8 cellular contexts compared by ENCODE assay signal in the genomic region with DNA sequence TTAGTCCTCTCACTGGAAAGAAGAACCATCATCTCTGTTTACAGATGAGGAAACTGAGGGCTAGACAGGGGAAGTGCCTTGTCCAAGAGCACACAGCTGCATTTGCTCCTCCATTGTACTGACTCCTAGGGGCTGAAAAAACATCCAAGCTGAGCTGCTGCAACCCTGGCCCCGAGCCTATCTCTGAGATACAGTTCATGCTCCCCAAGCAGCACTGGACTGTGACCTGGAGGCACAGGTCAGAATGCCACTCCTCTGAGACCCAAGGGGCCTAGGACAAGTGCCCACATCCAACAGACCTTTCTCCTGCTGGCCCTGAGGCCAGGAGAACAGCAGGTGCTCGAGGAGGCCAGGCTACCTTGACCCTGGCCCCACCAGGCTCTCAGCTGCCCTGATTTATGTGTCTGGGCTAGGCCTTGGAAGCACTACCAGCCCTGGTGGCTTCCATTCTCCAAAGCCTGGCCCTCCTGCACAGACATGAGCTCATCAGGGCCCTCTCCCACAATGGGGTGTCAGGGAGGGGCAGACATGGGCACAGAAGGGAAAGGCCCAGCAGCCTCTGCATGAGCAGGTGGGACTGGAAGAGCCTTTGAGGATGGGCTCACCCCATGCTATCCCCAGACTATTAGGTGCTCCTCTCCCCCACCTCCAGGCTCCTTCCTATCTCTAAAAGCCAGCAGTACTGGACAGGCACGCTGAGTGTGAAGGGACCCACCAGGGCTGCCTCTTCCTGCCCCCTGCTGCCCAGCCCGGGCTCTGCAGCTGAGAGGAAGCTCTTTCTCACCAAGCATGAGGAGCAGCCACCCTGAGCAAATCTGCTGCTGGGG. TPM values are rescaled to one million over a fixed set of nuclear protein-coding genes. Genes with fewer than 3 reads are reported as not detected.
DNase-seq lines count a peak whose midpoint lies in the region; ATAC-seq and TF ChIP-seq lines count a peak whose summit lies in the region.

No MANE protein-coding gene starts in this region.

- no peaks in the 10 kb centered on the region for H3K9me3 ChIP-seq in endodermal cell (ENCODE audit: control insufficient read depth, low read length)
- no peaks in the 10 kb centered on the region for H3K9me3 ChIP-seq in thoracic aorta

- H3K36me3 Mint-ChIP-seq in activated CD8-positive, alpha-beta T cell treated with anti-CD3 and anti-CD28 coated beads for 36 hours (ENCODE audit: low read depth) = no peaks in the 10 kb centered on the region
- no peaks in the 10 kb centered on the region for H3K36me3 Mint-ChIP-seq in endodermal cell (ENCODE audit: low read depth)

- H3K4me1 ChIP-seq in endodermal cell (ENCODE audit: control insufficient read depth, insufficient read depth, low read length) (peaks cover 5% of the 10 kb centered on the region), thoracic aorta (ENCODE audit: control insufficient read depth in 1 of 2, low read depth in 2 of 2) (no peaks in the 10 kb centered on the region)

- ATAC-seq in activated CD8-positive, alpha-beta T cell treated with anti-CD3 and anti-CD28 coated beads for 36 hours = peak; percentile 92
- ATAC-seq in thoracic aorta (ENCODE audit: insufficient number of reproducible peaks, low FRiP score, low read depth) (no peak), HG02870 (IDR thresholded peaks at IDR 0.05; ENCODE audit: unreplicated experiment) (no peak)

- intact Hi-C loops in activated CD8-positive, alpha-beta T cell treated with anti-CD3 and anti-CD28 coated beads for 36 hours (cut with micrococcal nuclease) = no loop called here

- H3K27ac Mint-ChIP-seq in activated CD8-positive, alpha-beta T cell treated with anti-CD3 and anti-CD28 coated beads for 36 hours = no peak overlapping the region
- H3K27ac Mint-ChIP-seq in endodermal cell = no peak overlapping the region

- DNase-seq in AG04449 (ENCODE audit: low read depth, low spot score) (no peak), NCI-H446 (lab: John Stamatoyannopoulos, UW) (peak; percentile 57 to 62), endodermal cell (peak; percentile 94), midbrain (lab: John Stamatoyannopoulos, UW) (peak; percentile 45), thoracic aorta (ENCODE audit: low spot score) (no peak)
- DNase-seq in activated CD8-positive, alpha-beta T cell treated with anti-CD3 and anti-CD28 coated beads for 36 hours = peak; percentile 82

- CTCF ChIA-PET in AG04449 (lab: Yijun Ruan, JAX) = interaction anchor here (0.7 to 9.5 kb wide), 46 partner anchors 8 to 218 kb away, joined by 3 to 107 read pairs (median 6); partner anchors contain the start of genes ADGRB2, COL16A1, PEF1 and TINAGL1
- CTCF ChIA-PET in activated CD8-positive, alpha-beta T cell treated with anti-CD3 and anti-CD28 coated beads for 36 hours (lab: Charles Lee) = interaction anchor here (0.6 to 2.8 kb wide), 23 partner anchors 8 to 213 kb away, joined by 3 to 28 read pairs (median 5); partner anchors contain the start of gene ADGRB2

- H3K27me3 Mint-ChIP-seq in activated CD8-positive, alpha-beta T cell treated with anti-CD3 and anti-CD28 coated beads for 36 hours = peaks cover 2% of the 10 kb centered on the region
- H3K27me3 Mint-ChIP-seq in endodermal cell (ENCODE audit: insufficient read depth) = peaks cover 2% of the 10 kb centered on the region

- H3K27me3 ChIP-seq in endodermal cell (ENCODE audit: control insufficient read depth, insufficient read depth, low read length, poor library complexity, severe bottlenecking) = no peaks in the 10 kb centered on the region
- H3K27me3 ChIP-seq in thoracic aorta (replicated peaks; ENCODE audit: insufficient read depth) = no peaks in the 10 kb centered on the region

- no peak overlapping the region for H3K4me3 Mint-ChIP-seq in activated CD8-positive, alpha-beta T cell treated with anti-CD3 and anti-CD28 coated beads for 36 hours
- no peak overlapping the region for H3K4me3 Mint-ChIP-seq in endodermal cell

- 50 to 59% methylated on average over 2 to 4 of the region's 4 CpGs for WGBS in endodermal cell (ENCODE audit: insufficient coverage in 1 of 2, insufficient read length in 1 of 2), 2 experiments

- H3K36me3 ChIP-seq in endodermal cell (ENCODE audit: control insufficient read depth, insufficient read depth, low read length) = no peaks in the 10 kb centered on the region
- no peaks in the 10 kb centered on the region for H3K36me3 ChIP-seq in thoracic aorta

- H3K27ac ChIP-seq in endodermal cell (ENCODE audit: low read depth, low read length) (peak overlapping the region; percentile 24), thoracic aorta (no peak overlapping the region)

- H3K4me1 Mint-ChIP-seq in activated CD8-positive, alpha-beta T cell treated with anti-CD3 and anti-CD28 coated beads for 36 hours (ENCODE audit: low read depth) = peaks cover 11% of the 10 kb centered on the region
- H3K4me1 Mint-ChIP-seq in endodermal cell = peaks cover 33% of the 10 kb centered on the region

- POLR2A ChIA-PET in AG04449 (lab: Yijun Ruan, JAX) = interaction anchor here (0.9 to 1.3 kb wide), 2 partner anchors 41 to 81 kb away, joined by 3 to 4 read pairs; partner anchors contain the start of gene COL16A1
- POLR2A ChIA-PET in activated CD8-positive, alpha-beta T cell treated with anti-CD3 and anti-CD28 coated beads for 36 hours (lab: Charles Lee) = interaction anchor here (1.0 to 1.1 kb wide), 2 partner anchors 17 to 44 kb away, joined by 3 to 4 read pairs; no protein-coding TSS in a partner anchor

- TF ChIP-seq CTCF in AG04449 (IDR thresholded peaks at IDR 0.05; ENCODE audit: insufficient read depth, low read length, missing control alignments) (peak; percentile 92), GM12874 (IDR thresholded peaks at IDR 0.05; ENCODE audit: insufficient read depth, low read depth, low read length) (peak; percentile 95), endodermal cell (conservative IDR thresholded peaks at IDR 0.05) (peak; percentile 90), thoracic aorta (IDR thresholded peaks at IDR 0.05) (peak; percentile 72)
- TF ChIP-seq CTCF in activated CD8-positive, alpha-beta T cell treated with anti-CD3 and anti-CD28 coated beads for 36 hours (IDR thresholded peaks at IDR 0.05) = peak; percentile 75

- H3K9me3 Mint-ChIP-seq in activated CD8-positive, alpha-beta T cell treated with anti-CD3 and anti-CD28 coated beads for 36 hours = no peaks in the 10 kb centered on the region
- no peaks in the 10 kb centered on the region for H3K9me3 Mint-ChIP-seq in endodermal cell

- no peak overlapping the region for H3K9ac ChIP-seq in endodermal cell (ENCODE audit: extremely low read depth, low read length, poor library complexity, severe bottlenecking)

- H3K4me3 ChIP-seq in AG04449 (ENCODE audit: low read depth, low read length) = no peak overlapping the region
- no peak overlapping the region for H3K4me3 ChIP-seq in endodermal cell (ENCODE audit: low read length)
- no peak overlapping the region for H3K4me3 ChIP-seq in thoracic aorta

RNA-seq across cellular contexts. Expression of gene ADGRB2, which starts 18.9 kb away (rescaled TPM):
- under 1 TPM; 0.54 to 0.56 TPM for total RNA-seq in activated CD8-positive, alpha-beta T cell treated with anti-CD3 and anti-CD28 coated beads for 36 hours
- total RNA-seq in endodermal cell (10 to 100 TPM; 13.1 to 22.7 TPM), thoracic aorta (1 to 10 TPM; 1.5 TPM)
- polyA plus RNA-seq in endodermal cell (2013, experiment 1 of 2) = 37.3 TPM
- polyA plus RNA-seq in endodermal cell (2013, experiment 2 of 2) = 34.7 TPM

RNA-seq across cellular contexts. Expression of gene COL16A1, which starts 41.5 kb away (rescaled TPM):
- total RNA-seq in activated CD8-positive, alpha-beta T cell treated with anti-CD3 and anti-CD28 coated beads for 36 hours = under 1 TPM in 1 of 2 experiments, not detected in 1; 0.34 TPM
- 1 to 10 TPM; 7.4 to 9.9 TPM for total RNA-seq in endodermal cell
- polyA plus RNA-seq in endodermal cell (2013, experiment 1 of 2) = 3.6 TPM
- 2.7 TPM for polyA plus RNA-seq in endodermal cell (2013, experiment 2 of 2)
- 100 to 1,000 TPM; 183 to 323 TPM for total RNA-seq in thoracic aorta

Comparison
In these comparisons a context has a peak if more than half of its experiments do, and no peak if none do; other contexts are left out.
1. DNase-seq: peak in NCI-H446 (2 of 2), activated CD8-positive, alpha-beta T cell treated with anti-CD3 and anti-CD28 coated beads for 36 hours (single experiment), endodermal cell (single experiment) and midbrain (single experiment); none in AG04449 (single experiment) and thoracic aorta (single experiment).
2. RNA of gene ADGRB2, which starts 18.9 kb away (total RNA-seq): 13.1 to 22.7 TPM in endodermal cell; 1.5 TPM in thoracic aorta and 0.54 to 0.56 TPM in activated CD8-positive, alpha-beta T cell treated with anti-CD3 and anti-CD28 coated beads for 36 hours; every median in the first group is over 4 times any median in the second.
3. RNA of gene COL16A1, which starts 41.5 kb away (total RNA-seq): 183 to 323 TPM in thoracic aorta; 7.4 to 9.9 TPM in endodermal cell and 0.34 TPM in activated CD8-positive, alpha-beta T cell treated with anti-CD3 and anti-CD28 coated beads for 36 hours; every median in the first group is over 10 times any median in the second.
4. Peak in every context shown above with its lines, with median percentiles within 50 percentile points of each other: CTCF ChIP-seq.